Comparison of ENCODE assay signal across 10 cellular contexts in the genomic region with DNA sequence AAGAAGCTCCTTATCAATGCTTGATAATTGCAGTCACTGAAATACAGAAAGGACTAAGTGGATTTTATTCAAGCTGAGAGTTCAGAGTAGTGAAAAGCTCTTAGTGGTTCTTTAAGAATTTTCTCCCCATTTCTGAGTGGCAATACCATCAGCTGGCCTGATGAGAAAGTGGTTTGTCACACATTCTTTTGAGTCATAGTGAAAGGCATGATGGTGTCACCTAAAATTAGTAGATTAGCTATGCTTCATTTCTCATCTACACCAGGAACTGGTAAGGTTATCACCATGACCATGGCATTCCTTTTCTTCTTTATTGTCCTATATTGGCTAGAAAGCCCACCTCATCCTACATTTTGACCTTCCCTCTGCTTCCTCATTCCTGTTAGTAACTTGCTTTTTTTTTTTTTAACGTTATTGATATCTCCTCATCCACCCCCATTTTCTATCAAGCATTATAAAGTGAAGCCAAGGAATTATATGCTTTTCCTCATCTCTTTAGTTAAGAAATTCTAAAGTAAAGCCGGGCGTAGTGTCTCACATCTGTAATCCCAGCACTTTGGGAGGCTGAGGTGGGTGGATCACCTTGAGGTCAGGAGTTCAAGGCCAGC.
DNase-seq lines count a peak whose midpoint lies in the region; ATAC-seq and TF ChIP-seq lines count a peak whose summit lies in the region.
"Had no signal": no experiment of that assay in that cellular context is flagged by ENCODE, and none has a peak within 500 bp of the region (broad histone marks: within the 10 kb centered on the region; RNA-seq: fewer than 3 reads in every experiment).

No MANE protein-coding gene starts in this region.

- peak overlapping the region; percentile 24 for H3K27ac Mint-ChIP-seq in activated B cell treated with CpG ODN at 0.5 μM for 24 hours
- no peak overlapping the region for H3K27ac Mint-ChIP-seq in immature natural killer cell
- no peak overlapping the region for H3K27ac Mint-ChIP-seq in CD8-positive, alpha-beta T cell
- H3K27ac Mint-ChIP-seq: activated CD4-positive, alpha-beta T cell treated with anti-CD3 and anti-CD28 coated beads, Interleukin-2, amount 10 ng/mL, durations not matched to agents 24 days and 14 days; IgD-negative memory B cell had no signal

- H3K27me3 ChIP-seq in HAP-1 (ENCODE audit: low read depth) = no peaks in the 10 kb centered on the region
- no peaks in the 10 kb centered on the region for H3K27me3 ChIP-seq in CD8-positive, alpha-beta T cell (ENCODE audit: insufficient read depth, low read length)

- CTCF ChIA-PET in activated B cell treated with CpG ODN at 0.5 μM for 24 hours (lab: Charles Lee) = no interaction called here
- CTCF ChIA-PET in CD8-positive, alpha-beta T cell (lab: Charles Lee) = interaction anchor here (0.6 to 1.0 kb wide), 2 partner anchors 10 to 31 kb away, joined by 4 read pairs; no protein-coding TSS in a partner anchor

- H3K27me3 Mint-ChIP-seq in activated B cell treated with CpG ODN at 0.5 μM for 24 hours (no peaks in the 10 kb centered on the region), immature natural killer cell (ENCODE audit: low read depth in 3 of 3) (peaks cover 0 to 5% (median 2%) of the 10 kb centered on the region in 3 donors)
- peaks cover 4% of the 10 kb centered on the region for H3K27me3 Mint-ChIP-seq in CD8-positive, alpha-beta T cell (ENCODE audit: low read depth)

- ATAC-seq in GM18511 (IDR thresholded peaks at IDR 0.05; ENCODE audit: unreplicated experiment) (peak; percentile 95), GM21360 (IDR thresholded peaks at IDR 0.05; ENCODE audit: unreplicated experiment) (peak; percentile 99), HG03064 (IDR thresholded peaks at IDR 0.05; ENCODE audit: low read depth, unreplicated experiment) (peak; percentile 97), activated B cell treated with CpG ODN at 0.5 μM for 24 hours (ENCODE audit: low read depth) (peak; percentile 71)
- no peak for ATAC-seq in CD8-positive, alpha-beta T cell

- H3K36me3 Mint-ChIP-seq in activated B cell treated with CpG ODN at 0.5 μM for 24 hours (ENCODE audit: low read depth) (no peaks in the 10 kb centered on the region), immature natural killer cell (no peaks in the 10 kb centered on the region)
- no peaks in the 10 kb centered on the region for H3K36me3 Mint-ChIP-seq in CD8-positive, alpha-beta T cell
- H3K36me3 Mint-ChIP-seq: IgD-negative memory B cell had no signal

- peaks cover 8% of the 10 kb centered on the region for H3K4me1 Mint-ChIP-seq in activated B cell treated with CpG ODN at 0.5 μM for 24 hours
- no peaks in the 10 kb centered on the region for H3K4me1 Mint-ChIP-seq in immature natural killer cell
- no peaks in the 10 kb centered on the region for H3K4me1 Mint-ChIP-seq in CD8-positive, alpha-beta T cell (ENCODE audit: low read depth)

- H3K36me3 ChIP-seq in HAP-1 (replicated peaks) = no peaks in the 10 kb centered on the region
- no peaks in the 10 kb centered on the region for H3K36me3 ChIP-seq in CD8-positive, alpha-beta T cell (ENCODE audit: insufficient read depth, low read length)

- H3K4me3 ChIP-seq in HAP-1 = no peak overlapping the region
- no peak overlapping the region for H3K4me3 ChIP-seq in CD8-positive, alpha-beta T cell (ENCODE audit: low read depth, low read length)

- TF ChIP-seq CTCF in activated B cell treated with CpG ODN at 0.5 μM for 24 hours (IDR thresholded peaks at IDR 0.05) = no peak
- TF ChIP-seq CTCF in CD8-positive, alpha-beta T cell (IDR thresholded peaks at IDR 0.05) = no peak

- in situ Hi-C loops in HAP-1 (cut with MboI; ENCODE audit: low sequenced_read_pairs) = no loop called here

- no peak overlapping the region for H3K27ac ChIP-seq in CD8-positive, alpha-beta T cell (ENCODE audit: low read depth, low read length)

- no peaks in the 10 kb centered on the region for H3K4me1 ChIP-seq in HAP-1
- no peaks in the 10 kb centered on the region for H3K4me1 ChIP-seq in CD8-positive, alpha-beta T cell (ENCODE audit: insufficient read depth, low read length)

- no peaks in the 10 kb centered on the region for H3K9me3 ChIP-seq in HAP-1
- no peaks in the 10 kb centered on the region for H3K9me3 ChIP-seq in CD8-positive, alpha-beta T cell (ENCODE audit: low read length)

- POLR2A ChIA-PET in activated B cell treated with CpG ODN at 0.5 μM for 24 hours (lab: Charles Lee) = interaction anchor here (0.7 to 1.0 kb wide), 2 partner anchors 14 to 69 kb away, joined by 3 to 4 read pairs; no protein-coding TSS in a partner anchor
- POLR2A ChIA-PET in CD8-positive, alpha-beta T cell (lab: Charles Lee) = no interaction called here

- intact Hi-C loops in activated B cell treated with CpG ODN at 0.5 μM for 24 hours (cut with micrococcal nuclease) = loop anchor here (1.0 to 5.0 kb wide), 2 partner anchors 67 to 153 kb away; a partner anchor contains a TSS
- intact Hi-C loops in CD8-positive, alpha-beta T cell (cut with DNase I, micrococcal nuclease) = no loop called here

- H3K9me3 Mint-ChIP-seq in activated B cell treated with CpG ODN at 0.5 μM for 24 hours (no peaks in the 10 kb centered on the region), immature natural killer cell (no peaks in the 10 kb centered on the region)
- H3K9me3 Mint-ChIP-seq in CD8-positive, alpha-beta T cell = no peaks in the 10 kb centered on the region
- H3K9me3 Mint-ChIP-seq: activated CD4-positive, alpha-beta T cell treated with anti-CD3 and anti-CD28 coated beads, Interleukin-2, amount 10 ng/mL, durations not matched to agents 24 days and 14 days; IgD-negative memory B cell had no signal

- DNase-seq in activated B cell treated with CpG ODN at 0.5 μM for 24 hours (no peak), NCI-H2196 (lab: John Stamatoyannopoulos, UW; ENCODE audit: unreplicated experiment) (no peak), immature natural killer cell (no peak), HAP-1 (ENCODE audit: low spot score in 2 of 2) (no peak)
- DNase-seq in CD8-positive, alpha-beta T cell = no peak
- DNase-seq: activated CD4-positive, alpha-beta T cell treated with anti-CD3 and anti-CD28 coated beads, Interleukin-2, amount 10 ng/mL, durations not matched to agents 24 days and 14 days had no signal

- no peak overlapping the region for H3K4me3 Mint-ChIP-seq in activated B cell treated with CpG ODN at 0.5 μM for 24 hours
- no peak overlapping the region for H3K4me3 Mint-ChIP-seq in immature natural killer cell
- no peak overlapping the region for H3K4me3 Mint-ChIP-seq in CD8-positive, alpha-beta T cell
- H3K4me3 Mint-ChIP-seq: activated CD4-positive, alpha-beta T cell treated with anti-CD3 and anti-CD28 coated beads, Interleukin-2, amount 10 ng/mL, durations not matched to agents 24 days and 14 days had no signal
